In the genomic region with DNA sequence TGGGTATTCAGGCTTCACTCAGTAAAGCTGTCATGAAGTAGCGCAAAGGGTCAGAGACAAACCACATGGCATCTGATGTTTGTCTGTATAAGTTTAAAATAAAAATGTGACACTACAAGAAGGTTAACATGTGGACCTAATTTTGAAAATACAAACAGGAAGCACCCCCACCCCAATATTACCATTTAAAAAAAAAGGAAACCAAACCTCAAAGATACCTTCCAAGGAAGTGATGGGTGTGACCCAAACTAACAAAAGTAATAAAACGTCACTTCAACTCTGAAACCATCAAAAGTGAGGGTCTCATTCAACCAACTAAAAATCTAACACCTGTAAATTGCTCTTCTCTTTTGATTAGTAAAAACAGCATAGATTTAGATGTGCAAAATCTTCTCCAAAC, we compare ENCODE assay signal across 14 cellular contexts. TPM values are rescaled to one million over a fixed set of nuclear protein-coding genes. Genes with fewer than 3 reads are reported as not detected.
DNase-seq lines count a peak whose midpoint lies in the region; ATAC-seq lines count a peak whose summit lies in the region.
"Had no signal": no experiment of that assay in that cellular context is flagged by ENCODE, and none has a peak within 500 bp of the region (broad histone marks: within the 10 kb centered on the region; RNA-seq: fewer than 3 reads in every experiment).

No MANE protein-coding gene starts in this region.

- peaks cover 74% of the 10 kb centered on the region for H3K4me1 Mint-ChIP-seq in activated naive CD4-positive, alpha-beta T cell treated with anti-CD3 and anti-CD28 coated beads, Interleukin-2, amount 50 U/mL, for 24 hours
- peaks cover 78% of the 10 kb centered on the region for H3K4me1 Mint-ChIP-seq in activated T-helper 1 cell treated with anti-CD3 and anti-CD28 coated beads, Interleukin-12 subunit alpha, Interleukin-12 subunit beta, Interleukin-2, Interleukin-4 antibody, amounts not matched to agents 30 ng/mL and 10 ng/mL and 1 ng/mL, durations not matched to agents 14 hours and 24 hours and 36 hours (ENCODE audit: low read depth)
- peaks cover 47 to 53% (median 49%) of the 10 kb centered on the region in 3 donors for H3K4me1 Mint-ChIP-seq in naive B cell

- H3K9me3 Mint-ChIP-seq in activated naive CD4-positive, alpha-beta T cell treated with anti-CD3 and anti-CD28 coated beads, Interleukin-2, amount 50 U/mL, for 24 hours = no peaks in the 10 kb centered on the region
- H3K9me3 Mint-ChIP-seq in activated T-helper 1 cell treated with anti-CD3 and anti-CD28 coated beads, Interleukin-12 subunit alpha, Interleukin-12 subunit beta, Interleukin-2, Interleukin-4 antibody, amounts not matched to agents 30 ng/mL and 10 ng/mL and 1 ng/mL, durations not matched to agents 14 hours and 24 hours and 36 hours = no peaks in the 10 kb centered on the region
- no peaks in the 10 kb centered on the region for H3K9me3 Mint-ChIP-seq in naive B cell

- intact Hi-C loops in activated T-helper 1 cell treated with anti-CD3 and anti-CD28 coated beads, Interleukin-12 subunit alpha, Interleukin-12 subunit beta, Interleukin-2, Interleukin-4 antibody, amounts not matched to agents 30 ng/mL and 10 ng/mL and 1 ng/mL, durations not matched to agents 14 hours and 24 hours and 36 hours (cut with micrococcal nuclease) = no loop called here

- no peaks in the 10 kb centered on the region for H3K27me3 Mint-ChIP-seq in activated naive CD4-positive, alpha-beta T cell treated with anti-CD3 and anti-CD28 coated beads, Interleukin-2, amount 50 U/mL, for 24 hours
- H3K27me3 Mint-ChIP-seq in activated T-helper 1 cell treated with anti-CD3 and anti-CD28 coated beads, Interleukin-12 subunit alpha, Interleukin-12 subunit beta, Interleukin-2, Interleukin-4 antibody, amounts not matched to agents 30 ng/mL and 10 ng/mL and 1 ng/mL, durations not matched to agents 14 hours and 24 hours and 36 hours (ENCODE audit: insufficient read depth) = no peaks in the 10 kb centered on the region
- no peaks in the 10 kb centered on the region for H3K27me3 Mint-ChIP-seq in naive B cell

- peak overlapping the region; percentile 99 for H3K4me3 Mint-ChIP-seq in activated naive CD4-positive, alpha-beta T cell treated with anti-CD3 and anti-CD28 coated beads, Interleukin-2, amount 50 U/mL, for 24 hours
- peak overlapping the region; percentile 97 for H3K4me3 Mint-ChIP-seq in activated T-helper 1 cell treated with anti-CD3 and anti-CD28 coated beads, Interleukin-12 subunit alpha, Interleukin-12 subunit beta, Interleukin-2, Interleukin-4 antibody, amounts not matched to agents 30 ng/mL and 10 ng/mL and 1 ng/mL, durations not matched to agents 14 hours and 24 hours and 36 hours
- peak overlapping the region in 6 of 8 donors; percentile 2 to 70 (median 36) for H3K4me3 Mint-ChIP-seq in naive B cell

- no peak for ATAC-seq in naive B cell (ENCODE audit: low read depth in 2 of 2)
- ATAC-seq in HG02870 (IDR thresholded peaks at IDR 0.05; ENCODE audit: unreplicated experiment) = no peak
- ATAC-seq in GM19397 (IDR thresholded peaks at IDR 0.05; ENCODE audit: unreplicated experiment) = no peak
- ATAC-seq: left ventricle myocardium superior, right cardiac atrium had no signal

- peaks cover 13% of the 10 kb centered on the region for H3K36me3 Mint-ChIP-seq in activated naive CD4-positive, alpha-beta T cell treated with anti-CD3 and anti-CD28 coated beads, Interleukin-2, amount 50 U/mL, for 24 hours
- H3K36me3 Mint-ChIP-seq in activated T-helper 1 cell treated with anti-CD3 and anti-CD28 coated beads, Interleukin-12 subunit alpha, Interleukin-12 subunit beta, Interleukin-2, Interleukin-4 antibody, amounts not matched to agents 30 ng/mL and 10 ng/mL and 1 ng/mL, durations not matched to agents 14 hours and 24 hours and 36 hours (ENCODE audit: low read depth) = peaks cover 42% of the 10 kb centered on the region
- H3K36me3 Mint-ChIP-seq in naive B cell = no peaks in the 10 kb centered on the region

- H3K27ac Mint-ChIP-seq in activated naive CD4-positive, alpha-beta T cell treated with anti-CD3 and anti-CD28 coated beads, Interleukin-2, amount 50 U/mL, for 24 hours = peak overlapping the region; percentile 98
- H3K27ac Mint-ChIP-seq in activated T-helper 1 cell treated with anti-CD3 and anti-CD28 coated beads, Interleukin-12 subunit alpha, Interleukin-12 subunit beta, Interleukin-2, Interleukin-4 antibody, amounts not matched to agents 30 ng/mL and 10 ng/mL and 1 ng/mL, durations not matched to agents 14 hours and 24 hours and 36 hours = peak overlapping the region; percentile 92
- H3K27ac Mint-ChIP-seq in naive B cell = peak overlapping the region in 5 of 6 donors; percentile 5 to 70 (median 53)

- no peak for DNase-seq in activated naive CD4-positive, alpha-beta T cell treated with anti-CD3 and anti-CD28 coated beads, Interleukin-2, amount 50 U/mL, for 16 hours
- DNase-seq in activated T-helper 1 cell treated with anti-CD3 and anti-CD28 coated beads, Interleukin-12 subunit alpha, Interleukin-12 subunit beta, Interleukin-2, Interleukin-4 antibody, amounts not matched to agents 30 ng/mL and 10 ng/mL and 1 ng/mL, durations not matched to agents 14 hours and 24 hours and 36 hours (ENCODE audit: low spot score) = no peak
- DNase-seq in naive B cell (no peak), NCI-H2029 (lab: John Stamatoyannopoulos, UW) (no peak), H4 (ENCODE audit: low spot score) (no peak)
- DNase-seq: DMS153; left ventricle myocardium superior; MV-4-11; NCI-H748 treated with DMSO at 0.1 percent for 48 hours; right cardiac atrium; stimulated activated CD4-positive, alpha-beta T cell treated with anti-CD3 and anti-CD28 coated beads, Interleukin-1b, Interleukin-23, amount 100 ng/mL, for 48 hours had no signal

RNA-seq across cellular contexts. Expression of a gene that starts 3.6 kb away (rescaled TPM):
- total RNA-seq in activated T-helper 1 cell treated with anti-CD3 and anti-CD28 coated beads, Interleukin-12 subunit alpha, Interleukin-12 subunit beta, Interleukin-2, Interleukin-4 antibody, amounts not matched to agents 30 ng/mL and 10 ng/mL and 1 ng/mL, durations not matched to agents 14 hours and 24 hours and 36 hours = 191 and 199 TPM in 2 replicates
- polyA plus RNA-seq in naive B cell (ENCODE audit: low read depth in 6 of 6) = 10 to 100 TPM; 22.8 to 52.6 (median 42.6) TPM
- 13.7 and 25.0 TPM in 2 replicates for total RNA-seq in H4 (2014; rRNA removed; shearing (Covaris generic))

RNA-seq across cellular contexts. Expression of a gene that starts 15.7 kb away (rescaled TPM):
- 375 and 381 TPM in 2 replicates for total RNA-seq in activated T-helper 1 cell treated with anti-CD3 and anti-CD28 coated beads, Interleukin-12 subunit alpha, Interleukin-12 subunit beta, Interleukin-2, Interleukin-4 antibody, amounts not matched to agents 30 ng/mL and 10 ng/mL and 1 ng/mL, durations not matched to agents 14 hours and 24 hours and 36 hours
- polyA plus RNA-seq in naive B cell (ENCODE audit: low read depth in 6 of 6) = 10 to 100 TPM; 24.6 to 53.2 (median 45.2) TPM
- 0.35 and 0.41 TPM in 2 replicates for total RNA-seq in H4 (2014; rRNA removed; shearing (Covaris generic))

Comparison
In these comparisons a context has a peak if more than half of its experiments do, and no peak if none do; other contexts are left out.
1. H3K4me3 Mint-ChIP-seq: peak in every context shown above with its lines; median percentile 99 in activated naive CD4-positive, alpha-beta T cell treated with anti-CD3 and anti-CD28 coated beads, Interleukin-2, amount 50 U/mL, for 24 hours; 97 in activated T-helper 1 cell treated with anti-CD3 and anti-CD28 coated beads, Interleukin-12 subunit alpha, Interleukin-12 subunit beta, Interleukin-2, Interleukin-4 antibody, amounts not matched to agents 30 ng/mL and 10 ng/mL and 1 ng/mL, durations not matched to agents 14 hours and 24 hours and 36 hours; 36 in naive B cell.
2. RNA of a gene that starts 15.7 kb away (total RNA-seq): 375 to 381 TPM in activated T-helper 1 cell treated with anti-CD3 and anti-CD28 coated beads, Interleukin-12 subunit alpha, Interleukin-12 subunit beta, Interleukin-2, Interleukin-4 antibody, amounts not matched to agents 30 ng/mL and 10 ng/mL and 1 ng/mL, durations not matched to agents 14 hours and 24 hours and 36 hours; 0.35 to 0.41 TPM in H4; every median in the first group is over 100 times any median in the second.
3. Peak in every context shown above with its lines, with median percentiles within 50 percentile points of each other: H3K27ac Mint-ChIP-seq.